ENCODE assay signal across 8 cellular contexts in genomic region chr6:35687658-35688604, GRCh38. TPM values are rescaled to one million over a fixed set of nuclear protein-coding genes. Genes with fewer than 3 reads are reported as not detected.
DNase-seq lines count a peak whose midpoint lies in the region; ATAC-seq and TF ChIP-seq lines count a peak whose summit lies in the region.

No MANE protein-coding gene starts in this region.

- no peak for TF ChIP-seq POLR2A in ovary (IDR thresholded peaks at IDR 0.05)

- peaks cover 19% of the 10 kb centered on the region for H3K4me1 Mint-ChIP-seq in CD4-positive, alpha-beta T cell (ENCODE audit: low read depth)

- no peaks in the 10 kb centered on the region for H3K9me3 ChIP-seq in CD4-positive, alpha-beta T cell (ENCODE audit: control insufficient read depth, low read length)
- no peaks in the 10 kb centered on the region for H3K9me3 ChIP-seq in ovary
- H3K9me3 ChIP-seq in upper lobe of right lung: no peaks in the 10 kb centered on the region

- H3K4me3 ChIP-seq in ovary (peak overlapping the region; percentile 91), upper lobe of right lung (peak overlapping the region; percentile 89)

- no peaks in the 10 kb centered on the region for H3K27me3 ChIP-seq in CD4-positive, alpha-beta T cell (ENCODE audit: control insufficient read depth, insufficient read depth, low read length)
- no peaks in the 10 kb centered on the region for H3K27me3 ChIP-seq in ovary
- H3K27me3 ChIP-seq in upper lobe of right lung: no peaks in the 10 kb centered on the region

- WGBS in ovary, 3 donors: 0 to 1% (median 0%) methylated on average over 58 to 100 of the region's 100 CpGs

- peak overlapping the region; percentile 99 for H3K4me3 Mint-ChIP-seq in CD4-positive, alpha-beta T cell

- peaks cover 32% of the 10 kb centered on the region for H3K36me3 Mint-ChIP-seq in CD4-positive, alpha-beta T cell (ENCODE audit: low read depth)

- ATAC-seq in CD4-positive, alpha-beta T cell (ENCODE audit: poor library complexity): peak; percentile 47
- ATAC-seq in GM19397 (IDR thresholded peaks at IDR 0.05; ENCODE audit: unreplicated experiment) (peak; percentile 43), HG03460 (IDR thresholded peaks at IDR 0.05; ENCODE audit: unreplicated experiment) (peak; percentile 36), Right ventricle myocardium superior (ENCODE audit: poor library complexity) (peak; percentile 24), upper lobe of right lung (peak; percentile 42)

- H3K4me1 ChIP-seq in ovary (ENCODE audit: insufficient read depth) (peaks cover 14% of the 10 kb centered on the region), upper lobe of right lung (peaks cover 37% of the 10 kb centered on the region)

- CTCF ChIA-PET in CD4-positive, alpha-beta T cell (lab: Charles Lee): interaction anchor here (2.2 to 3.4 kb wide), 3 partner anchors 15 to 48 kb away, joined by 8 to 20 read pairs (median 9); partner anchors contain the start of gene ARMC12

- intact Hi-C loops in CD4-positive, alpha-beta T cell (cut with DNase I, micrococcal nuclease): loop anchor here (1.0 to 5.0 kb wide), 6 partner anchors 19 to 106 kb away; no protein-coding TSS in a partner anchor
- intact Hi-C loops in Right ventricle myocardium superior (cut with DNase I) (loop anchor here (2.0 to 10.0 kb wide), 2 partner anchors 41 to 83 kb away; no protein-coding TSS in a partner anchor), ovary (cut with DNase I) (loop anchor here in 3 of 4 donors (2.0 to 10.0 kb wide), 4 partner anchors 39 to 103 kb away; no protein-coding TSS in a partner anchor), upper lobe of right lung (cut with DNase I) (loop anchor here (5.0 kb wide), 1 partner anchor 39 kb away; no protein-coding TSS in a partner anchor)

- TF ChIP-seq EP300 in ovary (IDR thresholded peaks at IDR 0.05): no peak

- H3K27ac ChIP-seq in CD4-positive, alpha-beta T cell (ENCODE audit: low read depth, low read length): peak overlapping the region; percentile 67
- H3K27ac ChIP-seq in ovary: peak overlapping the region; percentile 90 to 92
- H3K27ac ChIP-seq in upper lobe of right lung: peak overlapping the region; percentile 95

- H3K36me3 ChIP-seq in ovary (no peaks in the 10 kb centered on the region), upper lobe of right lung (peaks cover 15% of the 10 kb centered on the region)

- no peaks in the 10 kb centered on the region for H3K27me3 Mint-ChIP-seq in CD4-positive, alpha-beta T cell

- peak; percentile 24 to 62 (median 44) for DNase-seq in CD4-positive, alpha-beta T cell
- peak; percentile 7 for DNase-seq in RPMI7951 (ENCODE audit: low read depth)
- peak; percentile 64 for DNase-seq in activated naive CD4-positive, alpha-beta T cell treated with Interleukin-2 at 50 U/mL for 16 hours
- peak; percentile 77 for DNase-seq in Right ventricle myocardium superior
- DNase-seq in ovary: peak; percentile 54 to 75 (median 64)
- DNase-seq in upper lobe of right lung: peak; percentile 86

- POLR2A ChIA-PET in CD4-positive, alpha-beta T cell (lab: Charles Lee): interaction anchor here (0.7 to 4.5 kb wide), 16 partner anchors 8 to 101 kb away, joined by 3 to 69 read pairs (median 6); partner anchors contain the start of gene ARMC12

- H3K27ac Mint-ChIP-seq in CD4-positive, alpha-beta T cell: peak overlapping the region; percentile 91

- TF ChIP-seq CTCF in CD4-positive, alpha-beta T cell (IDR thresholded peaks at IDR 0.05): no peak
- no peak for TF ChIP-seq CTCF in ovary (IDR thresholded peaks at IDR 0.05)
- TF ChIP-seq CTCF in upper lobe of right lung (IDR thresholded peaks at IDR 0.05): no peak

- H3K9me3 Mint-ChIP-seq in CD4-positive, alpha-beta T cell: no peaks in the 10 kb centered on the region

RNA-seq across cellular contexts. Expression of gene FKBP5, which starts 0.8 kb away (rescaled TPM):
- total RNA-seq in CD4-positive, alpha-beta T cell: 10 to 100 TPM; 72.6 to 75.9 TPM
- under 0.01 and 0.10 TPM in 2 replicates for total RNA-seq in RPMI7951 (2014; rRNA removed; shearing (Covaris generic))
- total RNA-seq in Right ventricle myocardium superior (106 TPM), ovary (100 to 1,000 TPM in 5 of 7 donors, 10 to 100 TPM in 2; 36.2 to 231 (median 142) TPM), upper lobe of right lung (142 TPM)
- 100 to 1,000 TPM in 1 of 2 donors, 10 to 100 TPM in 1; 69.2 to 166 TPM for polyA plus RNA-seq in ovary

RNA-seq across cellular contexts. Expression of gene ARMC12, which starts 48.9 kb away (rescaled TPM):
- total RNA-seq in CD4-positive, alpha-beta T cell: 1 to 10 TPM; 1.9 to 2.8 TPM
- not detected in 2 replicates for total RNA-seq in RPMI7951 (2014; rRNA removed; shearing (Covaris generic))
- total RNA-seq in Right ventricle myocardium superior (not detected), ovary (1 to 10 TPM in 4 of 7 donors, under 1 TPM in 3; 0.34 to 1.9 (median 1.0) TPM), upper lobe of right lung (0.52 TPM)
- 1 to 10 TPM in 1 of 2 donors, under 1 TPM in 1; 0.97 to 1.3 TPM for polyA plus RNA-seq in ovary

Comparison
In these comparisons a context has a peak if more than half of its experiments do, and no peak if none do; other contexts are left out.
1. Peak in every context shown above with its lines: DNase-seq, ATAC-seq, H3K4me3 ChIP-seq and H3K27ac ChIP-seq.
2. DNase-seq: peak in every context shown above with its lines; median percentile 86 in upper lobe of right lung; 77 in Right ventricle myocardium superior; 64 in activated naive CD4-positive, alpha-beta T cell treated with Interleukin-2 at 50 U/mL for 16 hours; 64 in ovary; 44 in CD4-positive, alpha-beta T cell; 7 in RPMI7951.
3. RNA of gene FKBP5, which starts 0.8 kb away (total RNA-seq): 142 TPM in upper lobe of right lung (single experiment), 36.2 to 231 TPM in ovary, 106 TPM in Right ventricle myocardium superior (single experiment) and 72.6 to 75.9 TPM in CD4-positive, alpha-beta T cell; under 0.01 to 0.10 TPM in RPMI7951; every median in the first group is over 10 times any median in the second.